In the genomic region with DNA sequence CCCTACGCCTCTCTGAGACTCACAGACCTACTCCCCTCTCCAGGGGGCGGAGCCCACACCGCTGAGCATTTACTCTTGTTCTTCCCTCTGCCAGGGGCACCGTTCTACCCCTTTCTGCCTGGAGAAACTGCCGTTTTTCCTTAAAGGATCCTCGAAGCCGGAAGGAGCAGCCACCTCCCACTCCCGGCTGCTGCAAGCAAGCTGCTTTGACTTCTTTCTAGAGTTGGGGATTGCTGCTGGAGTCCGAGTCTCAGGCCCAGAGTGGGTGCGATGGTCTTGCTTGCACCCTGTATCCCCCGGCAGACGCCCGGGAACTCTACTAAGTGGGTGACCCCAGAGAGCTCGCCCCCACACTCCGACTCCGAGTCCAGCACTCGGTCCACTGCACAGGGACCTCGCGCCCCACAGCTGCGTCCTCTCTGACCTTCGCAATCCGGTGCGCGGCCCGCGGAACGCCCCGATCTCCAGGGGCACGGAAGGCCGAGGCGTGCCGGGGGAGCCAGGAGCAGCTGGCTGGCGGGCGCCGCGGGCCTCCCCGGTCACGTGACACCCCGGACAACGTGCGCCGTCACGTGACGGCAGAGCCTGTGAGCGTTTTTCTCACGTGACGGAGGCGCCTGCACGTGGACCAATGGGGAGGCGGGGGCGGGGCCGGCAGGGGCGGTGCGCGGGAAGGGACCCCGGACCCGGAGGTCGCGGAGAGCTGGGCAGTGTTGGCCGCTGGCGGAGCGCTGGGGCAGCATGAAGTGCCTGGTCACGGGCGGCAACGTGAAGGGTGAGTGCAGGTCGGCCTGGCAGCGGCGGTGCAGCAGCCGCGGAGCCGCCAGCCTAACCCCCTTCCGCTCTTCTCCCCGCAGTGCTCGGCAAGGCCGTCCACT, we compare ENCODE assay signal across 8 cellular contexts. TPM values are rescaled to one million over a fixed set of nuclear protein-coding genes. Genes with fewer than 3 reads are reported as not detected.
DNase-seq lines count a peak whose midpoint lies in the region; ATAC-seq, FAIRE-seq and TF ChIP-seq lines count a peak whose summit lies in the region.

A gene (plus strand): TSS at position 683 of the 878 bp plus-strand sequence. CDS start 59 bp downstream, at position 742.

- no peaks in the 10 kb centered on the region for H3K9me3 Mint-ChIP-seq in activated T-helper 1 cell treated with anti-CD3 and anti-CD28 coated beads, Interleukin-12 subunit alpha, Interleukin-12 subunit beta, Interleukin-2, Interleukin-4 antibody, amounts not matched to agents 30 ng/mL and 10 ng/mL and 1 ng/mL, durations not matched to agents 14 hours and 24 hours and 36 hours
- no peaks in the 10 kb centered on the region for H3K9me3 Mint-ChIP-seq in naive thymus-derived CD8-positive, alpha-beta T cell
- no peaks in the 10 kb centered on the region for H3K9me3 Mint-ChIP-seq in stimulated activated memory B cell treated with anti-CD40 and anti-IgM and Interleukin-4, amounts not matched to agents 10 μg/mL and 1 μg/mL and 100 μg/mL, for 72 hours

- POLR2A ChIA-PET in naive thymus-derived CD8-positive, alpha-beta T cell (lab: Charles Lee): interaction anchor here (0.9 to 25.5 kb wide), 20 partner anchors 9 to 152 kb away, joined by 3 to 2390 read pairs (median 7); a partner anchor contains a TSS

- DNase-seq in D721Med (ENCODE audit: insufficient read length, low spot score): peak; percentile 100
- peak; percentile 85 to 89 for DNase-seq in Kasumi-1 (lab: John Stamatoyannopoulos, UW)
- peak; percentile 97 for DNase-seq in RPMI8226
- peak; percentile 89 for DNase-seq in activated T-helper 1 cell treated with anti-CD3 and anti-CD28 coated beads, Interleukin-12 subunit alpha, Interleukin-12 subunit beta, Interleukin-2, Interleukin-4 antibody, amounts not matched to agents 30 ng/mL and 10 ng/mL and 1 ng/mL, durations not matched to agents 14 hours and 24 hours and 36 hours (ENCODE audit: low spot score)
- DNase-seq in fibroblast of gingiva (ENCODE audit: low read depth): peak; percentile 90
- peak; percentile 85 to 95 (median 90) for DNase-seq in naive thymus-derived CD8-positive, alpha-beta T cell

- no peak for FAIRE-seq in D721Med (lab: Jason Lieb, UNC)

- H3K4me3 Mint-ChIP-seq in activated T-helper 1 cell treated with anti-CD3 and anti-CD28 coated beads, Interleukin-12 subunit alpha, Interleukin-12 subunit beta, Interleukin-2, Interleukin-4 antibody, amounts not matched to agents 30 ng/mL and 10 ng/mL and 1 ng/mL, durations not matched to agents 14 hours and 24 hours and 36 hours: peak within 1 kb of the TSS; percentile 90
- peak within 1 kb of the TSS; percentile 81 to 90 (median 87) for H3K4me3 Mint-ChIP-seq in naive thymus-derived CD8-positive, alpha-beta T cell
- peak within 1 kb of the TSS; percentile 92 for H3K4me3 Mint-ChIP-seq in stimulated activated memory B cell treated with anti-CD40 and anti-IgM and Interleukin-4, amounts not matched to agents 10 μg/mL and 1 μg/mL and 100 μg/mL, for 72 hours

- peaks cover 14% of the 10 kb centered on the region for H3K36me3 Mint-ChIP-seq in activated T-helper 1 cell treated with anti-CD3 and anti-CD28 coated beads, Interleukin-12 subunit alpha, Interleukin-12 subunit beta, Interleukin-2, Interleukin-4 antibody, amounts not matched to agents 30 ng/mL and 10 ng/mL and 1 ng/mL, durations not matched to agents 14 hours and 24 hours and 36 hours (ENCODE audit: low read depth)
- H3K36me3 Mint-ChIP-seq in naive thymus-derived CD8-positive, alpha-beta T cell: peaks cover 0 to 4% (median 0%) of the 10 kb centered on the region in 3 donors
- H3K36me3 Mint-ChIP-seq in stimulated activated memory B cell treated with anti-CD40 and anti-IgM and Interleukin-4, amounts not matched to agents 10 μg/mL and 1 μg/mL and 100 μg/mL, for 72 hours: peaks cover 14% of the 10 kb centered on the region

- peaks cover 4% of the 10 kb centered on the region for H3K27me3 Mint-ChIP-seq in activated T-helper 1 cell treated with anti-CD3 and anti-CD28 coated beads, Interleukin-12 subunit alpha, Interleukin-12 subunit beta, Interleukin-2, Interleukin-4 antibody, amounts not matched to agents 30 ng/mL and 10 ng/mL and 1 ng/mL, durations not matched to agents 14 hours and 24 hours and 36 hours (ENCODE audit: insufficient read depth)
- no peaks in the 10 kb centered on the region for H3K27me3 Mint-ChIP-seq in naive thymus-derived CD8-positive, alpha-beta T cell
- no peaks in the 10 kb centered on the region for H3K27me3 Mint-ChIP-seq in stimulated activated memory B cell treated with anti-CD40 and anti-IgM and Interleukin-4, amounts not matched to agents 10 μg/mL and 1 μg/mL and 100 μg/mL, for 72 hours

- TF ChIP-seq CTCF in D721Med (IDR thresholded peaks at IDR 0.05; ENCODE audit: insufficient read depth, missing control alignments): no peak

- peaks cover 35% of the 10 kb centered on the region for H3K4me1 Mint-ChIP-seq in activated T-helper 1 cell treated with anti-CD3 and anti-CD28 coated beads, Interleukin-12 subunit alpha, Interleukin-12 subunit beta, Interleukin-2, Interleukin-4 antibody, amounts not matched to agents 30 ng/mL and 10 ng/mL and 1 ng/mL, durations not matched to agents 14 hours and 24 hours and 36 hours (ENCODE audit: low read depth)
- H3K4me1 Mint-ChIP-seq in naive thymus-derived CD8-positive, alpha-beta T cell: peaks cover 30 to 47% (median 43%) of the 10 kb centered on the region in 4 donors
- peaks cover 51% of the 10 kb centered on the region for H3K4me1 Mint-ChIP-seq in stimulated activated memory B cell treated with anti-CD40 and anti-IgM and Interleukin-4, amounts not matched to agents 10 μg/mL and 1 μg/mL and 100 μg/mL, for 72 hours

- intact Hi-C loops in activated T-helper 1 cell treated with anti-CD3 and anti-CD28 coated beads, Interleukin-12 subunit alpha, Interleukin-12 subunit beta, Interleukin-2, Interleukin-4 antibody, amounts not matched to agents 30 ng/mL and 10 ng/mL and 1 ng/mL, durations not matched to agents 14 hours and 24 hours and 36 hours (cut with micrococcal nuclease): loop anchor here (1.0 kb wide), 6 partner anchors 9 to 117 kb away; a partner anchor contains a TSS

- ATAC-seq in GM21723 (IDR thresholded peaks at IDR 0.05; ENCODE audit: unreplicated experiment): peak; percentile 61
- ATAC-seq in naive thymus-derived CD8-positive, alpha-beta T cell: peak; percentile 81 to 84
- ATAC-seq in stimulated activated memory B cell treated with anti-CD40 and anti-IgM and Interleukin-4, amounts not matched to agents 10 μg/mL and 1 μg/mL and 100 μg/mL, for 72 hours: peak; percentile 91

- H3K27ac Mint-ChIP-seq in activated T-helper 1 cell treated with anti-CD3 and anti-CD28 coated beads, Interleukin-12 subunit alpha, Interleukin-12 subunit beta, Interleukin-2, Interleukin-4 antibody, amounts not matched to agents 30 ng/mL and 10 ng/mL and 1 ng/mL, durations not matched to agents 14 hours and 24 hours and 36 hours: peak within 1 kb of the TSS; percentile 67
- H3K27ac Mint-ChIP-seq in naive thymus-derived CD8-positive, alpha-beta T cell: peak within 1 kb of the TSS; percentile 68 to 93 (median 88)
- H3K27ac Mint-ChIP-seq in stimulated activated memory B cell treated with anti-CD40 and anti-IgM and Interleukin-4, amounts not matched to agents 10 μg/mL and 1 μg/mL and 100 μg/mL, for 72 hours: peak within 1 kb of the TSS; percentile 85

RNA-seq across cellular contexts. Expression of the gene that starts here (rescaled TPM):
- 30.7 and 31.6 TPM in 2 replicates for total RNA-seq in activated T-helper 1 cell treated with anti-CD3 and anti-CD28 coated beads, Interleukin-12 subunit alpha, Interleukin-12 subunit beta, Interleukin-2, Interleukin-4 antibody, amounts not matched to agents 30 ng/mL and 10 ng/mL and 1 ng/mL, durations not matched to agents 14 hours and 24 hours and 36 hours
- 10 to 100 TPM; 47.3 to 58.1 TPM for total RNA-seq in naive thymus-derived CD8-positive, alpha-beta T cell
- polyA plus RNA-seq in naive thymus-derived CD8-positive, alpha-beta T cell: 1 to 10 TPM; 6.5 to 9.4 (median 6.6) TPM

Comparison
In these comparisons a context has a peak if more than half of its experiments do, and no peak if none do; other contexts are left out.
1. Peak in every context shown above with its lines: DNase-seq and ATAC-seq.